In genomic region chr4:6172927-6173200, GRCh38 we compare ENCODE assay signal across 15 cellular contexts. TPM values are rescaled to one million over a fixed set of nuclear protein-coding genes. Genes with fewer than 3 reads are reported as not detected.
"Had no signal": no experiment of that assay in that cellular context is flagged by ENCODE, and none has a peak within 500 bp of the region (broad histone marks: within the 10 kb centered on the region; RNA-seq: fewer than 3 reads in every experiment).

No MANE protein-coding gene starts in this region.

- H3K4me3 ChIP-seq: adrenal gland, esophagus muscularis mucosa, hepatocyte, thoracic aorta, upper lobe of right lung had no signal

- H3K4me3 Mint-ChIP-seq: naive B cell had no signal

- H3K79me2 ChIP-seq: hepatocyte, parathyroid adenoma had no signal

- DNase-seq: activated CD4-positive, alpha-beta T cell treated with anti-CD3 and anti-CD28 coated beads, Interleukin-2, amount 50 U/mL, for 4 hours; activated naive CD4-positive, alpha-beta T cell treated with anti-CD3 and anti-CD28 coated beads, Interleukin-2, amount 50 U/mL, for 16 hours; adrenal gland; islet precursor cell; mammary epithelial cell; naive B cell; stimulated activated CD4-positive, alpha-beta T cell treated with anti-CD3 and anti-CD28 coated beads, Interleukin-1b, Interleukin-23, amount 100 ng/mL, for 48 hours; upper lobe of right lung had no signal

- H3K9me3 ChIP-seq: adrenal gland, esophagus muscularis mucosa, thoracic aorta, upper lobe of right lung had no signal

- H3K9ac ChIP-seq: parathyroid adenoma had no signal

- ATAC-seq: left lobe of liver, upper lobe of right lung had no signal

- H3K27ac ChIP-seq: adrenal gland, esophagus muscularis mucosa, hepatocyte, parathyroid adenoma, thoracic aorta, upper lobe of right lung had no signal

- H3K36me3 Mint-ChIP-seq: naive B cell had no signal

- H3K27ac Mint-ChIP-seq: naive B cell had no signal

- H3K4me2 ChIP-seq: hepatocyte had no signal

- H3K36me3 ChIP-seq: adrenal gland, esophagus muscularis mucosa, thoracic aorta, upper lobe of right lung had no signal

- H3K27me3 ChIP-seq: adrenal gland, hepatocyte, upper lobe of right lung had no signal

- H3K4me1 Mint-ChIP-seq: naive B cell had no signal

- H2AFZ ChIP-seq: hepatocyte, parathyroid adenoma had no signal

- H3K4me1 ChIP-seq: adrenal gland, esophagus muscularis mucosa, parathyroid adenoma, upper lobe of right lung had no signal

RNA-seq across cellular contexts. Expression of gene JAKMIP1, which starts 27.5 kb away (rescaled TPM):
- total RNA-seq: fibroblast of villous mesenchyme, glomerular endothelial cell, hepatocyte, left lobe of liver, mammary epithelial cell had no signal
